10 cellular contexts compared by ENCODE assay signal in the genomic region with DNA sequence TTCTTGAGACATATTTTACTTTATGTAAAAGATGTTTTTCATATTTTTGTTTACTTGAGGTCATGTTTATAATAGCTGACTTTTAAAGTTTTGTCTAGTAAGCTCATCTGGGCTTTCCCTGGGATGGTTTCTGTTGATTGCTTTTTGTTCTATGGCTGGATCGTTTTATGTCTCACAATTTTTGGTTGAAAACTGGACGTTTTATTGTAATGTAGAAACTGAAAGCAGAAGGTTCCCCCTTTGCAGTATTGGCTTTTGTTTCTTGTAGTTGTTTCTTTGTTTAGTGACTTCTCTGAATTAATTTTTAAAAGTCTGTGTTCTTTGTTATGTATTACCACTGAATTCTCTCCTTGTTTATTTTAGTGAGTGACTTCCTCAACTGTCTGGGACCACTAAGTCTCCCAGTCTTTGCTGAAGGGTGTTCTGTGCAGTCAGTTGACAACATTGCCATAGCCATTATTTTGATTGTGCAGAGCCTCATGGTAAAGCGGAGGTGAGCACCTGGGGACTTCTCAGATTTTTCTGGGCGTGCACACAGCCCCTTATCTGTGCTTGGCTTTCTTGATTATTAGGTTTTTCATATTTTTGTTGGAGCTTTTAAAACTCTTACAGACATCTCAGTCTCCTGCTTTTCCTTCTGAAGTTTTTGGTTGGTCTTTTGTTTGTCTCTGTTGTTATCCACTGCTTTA. TPM values are rescaled to one million over a fixed set of nuclear protein-coding genes. Genes with fewer than 3 reads are reported as not detected.
A peak's percentile ranks its signal among the peaks of the same experiment; 100 is the strongest.
DNase-seq lines count a peak whose midpoint lies in the region; ATAC-seq and TF ChIP-seq lines count a peak whose summit lies in the region.
"Had no signal": no experiment of that assay in that cellular context is flagged by ENCODE, and none has a peak within 500 bp of the region (broad histone marks: within the 10 kb centered on the region; RNA-seq: fewer than 3 reads in every experiment).

No MANE protein-coding gene starts in this region.

- H3K27ac ChIP-seq in osteoblast (ENCODE audit: low read depth, low read length) = peak overlapping the region; percentile 35
- H3K27ac ChIP-seq: HL-60 had no signal

- no peak for TF ChIP-seq CTCF in osteoblast (IDR thresholded peaks at IDR 0.05; ENCODE audit: extremely low read depth, low read depth, low read length)

- H3K36me3 Mint-ChIP-seq in activated T-cell treated with anti-CD3 and anti-CD28 coated beads, Interleukin-2, amount 50 U/mL, for 24 hours (ENCODE audit: low read depth) = peaks cover 23% of the 10 kb centered on the region
- peaks cover 6% of the 10 kb centered on the region for H3K36me3 Mint-ChIP-seq in activated naive CD8-positive, alpha-beta T cell

- peaks cover 28% of the 10 kb centered on the region for H3K4me1 ChIP-seq in osteoblast (ENCODE audit: insufficient read depth, low read length)

- H3K27me3 Mint-ChIP-seq in activated T-cell treated with anti-CD3 and anti-CD28 coated beads, Interleukin-2, amount 50 U/mL, for 24 hours = no peaks in the 10 kb centered on the region
- no peaks in the 10 kb centered on the region for H3K27me3 Mint-ChIP-seq in activated naive CD8-positive, alpha-beta T cell

- H3K36me3 ChIP-seq in osteoblast (ENCODE audit: insufficient read depth, low read length) = no peaks in the 10 kb centered on the region

- ATAC-seq in HG03342 (IDR thresholded peaks at IDR 0.05; ENCODE audit: unreplicated experiment) = peak; percentile 39
- no peak for ATAC-seq in HG02678 (IDR thresholded peaks at IDR 0.05; ENCODE audit: unreplicated experiment)
- no peak for ATAC-seq in HG02970 (IDR thresholded peaks at IDR 0.05; ENCODE audit: low FRiP score, unreplicated experiment)

- no peak overlapping the region for H3K4me3 ChIP-seq in osteoblast (ENCODE audit: insufficient read depth, low read length)

- H3K9me3 Mint-ChIP-seq in activated T-cell treated with anti-CD3 and anti-CD28 coated beads, Interleukin-2, amount 50 U/mL, for 24 hours = peaks cover 11% of the 10 kb centered on the region
- peaks cover 6% of the 10 kb centered on the region for H3K9me3 Mint-ChIP-seq in activated naive CD8-positive, alpha-beta T cell (ENCODE audit: low read depth)

- peak overlapping the region; percentile 64 for H3K27ac Mint-ChIP-seq in activated T-cell treated with anti-CD3 and anti-CD28 coated beads, Interleukin-2, amount 50 U/mL, for 24 hours
- H3K27ac Mint-ChIP-seq in activated naive CD8-positive, alpha-beta T cell = peak overlapping the region; percentile 46

- peaks cover 98% of the 10 kb centered on the region for H3K79me2 ChIP-seq in osteoblast (ENCODE audit: insufficient read depth, low read length)

- no peak overlapping the region for H3K4me3 Mint-ChIP-seq in activated T-cell treated with anti-CD3 and anti-CD28 coated beads, Interleukin-2, amount 50 U/mL, for 24 hours
- H3K4me3 Mint-ChIP-seq in activated naive CD8-positive, alpha-beta T cell = peak overlapping the region; percentile 30

- no peaks in the 10 kb centered on the region for H3K27me3 ChIP-seq in osteoblast (ENCODE audit: insufficient read depth, low read length)

- peaks cover 77% of the 10 kb centered on the region for H3K4me1 Mint-ChIP-seq in activated T-cell treated with anti-CD3 and anti-CD28 coated beads, Interleukin-2, amount 50 U/mL, for 24 hours (ENCODE audit: low read depth)
- peaks cover 63% of the 10 kb centered on the region for H3K4me1 Mint-ChIP-seq in activated naive CD8-positive, alpha-beta T cell (ENCODE audit: low read depth)

- peaks cover 6% of the 10 kb centered on the region for H3K9me3 ChIP-seq in osteoblast (ENCODE audit: low read depth, low read length)

- H4K20me1 ChIP-seq in osteoblast (ENCODE audit: insufficient read depth, low read length) = peaks cover 58% of the 10 kb centered on the region

- no peak overlapping the region for H2AFZ ChIP-seq in osteoblast (ENCODE audit: low read length)

- peak overlapping the region; percentile 57 for H3K4me2 ChIP-seq in osteoblast (ENCODE audit: insufficient read depth, low read length)

- DNase-seq in activated T-cell treated with anti-CD3 and anti-CD28 coated beads, Interleukin-2, amount 50 U/mL, for 24 hours = no peak
- no peak for DNase-seq in activated T-cell treated with anti-CD3 and anti-CD28 coated beads, Interleukin-2, amount 50 U/mL, for 48 hours
- DNase-seq in osteoblast (ENCODE audit: insufficient read length, low spot score, missing footprints) (no peak), NCI-H345 treated with DMSO at 0.1 percent for 48 hours (lab: John Stamatoyannopoulos, UW; ENCODE audit: unreplicated experiment) (no peak)
- DNase-seq: GOT3 had no signal

RNA-seq across cellular contexts. Expression of a gene that starts 31.0 kb away (rescaled TPM):
- total RNA-seq in osteoblast = 20.3 and 33.0 TPM in 2 replicates
